ENCODE assay signal across 15 cellular contexts in genomic region chr14:51806624-51807023, GRCh38. TPM values are rescaled to one million over a fixed set of nuclear protein-coding genes. Genes with fewer than 3 reads are reported as not detected.
DNase-seq lines count a peak whose midpoint lies in the region; ATAC-seq and TF ChIP-seq lines count a peak whose summit lies in the region.
"Had no signal": no experiment of that assay in that cellular context is flagged by ENCODE, and none has a peak within 500 bp of the region (broad histone marks: within the 10 kb centered on the region; RNA-seq: fewer than 3 reads in every experiment).

No MANE protein-coding gene starts in this region.

- H3K27me3 ChIP-seq in cardiac muscle cell (no peaks in the 10 kb centered on the region), SK-N-SH (ENCODE audit: insufficient read depth) (no peaks in the 10 kb centered on the region), stomach smooth muscle (ENCODE audit: control insufficient read depth in 1 of 2, insufficient read depth in 2 of 2, low read length in 2 of 2) (no peaks in the 10 kb centered on the region), hepatocyte (no peaks in the 10 kb centered on the region)
- H3K27me3 ChIP-seq: Peyer's patch, SJSA1 had no signal

- H3K4me1 ChIP-seq in cardiac muscle cell (ENCODE audit: low read depth) (no peaks in the 10 kb centered on the region), SK-N-SH (ENCODE audit: control insufficient read depth in 1 of 2, insufficient read depth in 2 of 2, low read depth in 1 of 2, low read length in 1 of 2) (peaks cover 0 to 24% of the 10 kb centered on the region in 2 experiments; a peak in 2 of 4 replicates), stomach smooth muscle (ENCODE audit: control insufficient read depth, insufficient read depth, low read length) (peaks cover 2% of the 10 kb centered on the region), hepatocyte (ENCODE audit: insufficient read depth) (no peaks in the 10 kb centered on the region)
- H3K4me1 ChIP-seq: Peyer's patch, SJSA1 had no signal

- CTCF ChIA-PET in SK-N-SH (lab: Yijun Ruan, JAX): interaction anchor here (1.4 to 2.7 kb wide), 4 partner anchors 27 to 175 kb away, joined by 4 to 9 read pairs (median 6); no protein-coding TSS in a partner anchor

- TF ChIP-seq RAD21 in SK-N-SH (IDR thresholded peaks at IDR 0.05; ENCODE audit: low read length): no peak

- H3K4me2 ChIP-seq in SK-N-SH (no peak overlapping the region), hepatocyte (no peak overlapping the region)

- TF ChIP-seq CTCF in cardiac muscle cell (IDR thresholded peaks at IDR 0.05; ENCODE audit: low read depth, low read length) (no peak), SK-N-SH (IDR thresholded peaks at IDR 0.05) (no peak), hepatocyte (IDR thresholded peaks at IDR 0.05; ENCODE audit: poor library complexity) (no peak)

- H3K36me3 ChIP-seq in cardiac muscle cell (no peaks in the 10 kb centered on the region), SK-N-SH (replicated peaks in 1 of 2; ENCODE audit: control insufficient read depth in 1 of 2, insufficient read depth in 2 of 2, low read length in 1 of 2) (no peaks in the 10 kb centered on the region), stomach smooth muscle (ENCODE audit: control insufficient read depth in 2 of 2, insufficient read depth in 2 of 2, low read length in 2 of 2) (no peaks in the 10 kb centered on the region), hepatocyte (replicated peaks; ENCODE audit: insufficient read depth, low read depth) (no peaks in the 10 kb centered on the region)
- H3K36me3 ChIP-seq: Peyer's patch, SJSA1 had no signal

- H3K4me3 ChIP-seq in cardiac muscle cell: no peak overlapping the region
- H3K4me3 ChIP-seq in SK-N-SH (ENCODE audit: low read depth in 2 of 2, low read length in 1 of 2): no peak overlapping the region
- no peak overlapping the region for H3K4me3 ChIP-seq in stomach smooth muscle (ENCODE audit: low read length in 2 of 2)
- H3K4me3 ChIP-seq in hepatocyte: no peak overlapping the region
- H3K4me3 ChIP-seq: Peyer's patch, SJSA1 had no signal

- H3K9ac ChIP-seq in SK-N-SH (no peak overlapping the region), stomach smooth muscle (ENCODE audit: low read length in 2 of 2) (no peak overlapping the region)

- no peaks in the 10 kb centered on the region for H3F3A ChIP-seq in SK-N-SH (replicated peaks; ENCODE audit: insufficient read depth)

- no peak for TF ChIP-seq EP300 in SK-N-SH (IDR thresholded peaks at IDR 0.05; ENCODE audit: borderline replicate concordance in 1 of 2, low read depth in 1 of 2, low read length in 1 of 2)

- WGBS in SK-N-SH (ENCODE audit: low lambda C conversion rate): 100% methylated on average over 1 of the region's 1 CpG
- WGBS in hepatocyte (ENCODE audit: low lambda C conversion rate, missing lambda C conversion rate): 95% methylated on average over 1 of the region's 1 CpG

- no peaks in the 10 kb centered on the region for H3K9me2 ChIP-seq in SK-N-SH
- H3K9me2 ChIP-seq in hepatocyte (replicated peaks; ENCODE audit: insufficient read depth): no peaks in the 10 kb centered on the region

- intact Hi-C loops in left cardiac atrium (cut with DNase I): no loop called here

- H2AFZ ChIP-seq in SK-N-SH (ENCODE audit: low read depth): no peak overlapping the region
- no peak overlapping the region for H2AFZ ChIP-seq in hepatocyte

- no peaks in the 10 kb centered on the region for H3K79me2 ChIP-seq in SK-N-SH (ENCODE audit: insufficient read depth)
- no peaks in the 10 kb centered on the region for H3K79me2 ChIP-seq in hepatocyte

- H3K27ac ChIP-seq in cardiac muscle cell (no peak overlapping the region), SK-N-SH (ENCODE audit: low read depth in 2 of 2, low read length in 1 of 2) (peak overlapping the region in 1 of 2 experiments; percentile 93; a peak in 2 of 4 replicates), stomach smooth muscle (ENCODE audit: low read length) (peak overlapping the region; percentile 6), hepatocyte (no peak overlapping the region)
- H3K27ac ChIP-seq: Peyer's patch, SJSA1 had no signal

- ATAC-seq in left cardiac atrium (no peak), esophagus mucosa (no peak), GM18502 (IDR thresholded peaks at IDR 0.05; ENCODE audit: poor library complexity, unreplicated experiment) (no peak)

- peak; percentile 27 to 35 for DNase-seq in cardiac muscle cell (ENCODE audit: low read depth in 1 of 2, low spot score in 1 of 2)
- no peak for DNase-seq in left cardiac atrium
- DNase-seq in SK-N-SH: no peak
- DNase-seq in kidney glomerular epithelial cell (lab: John Stamatoyannopoulos, UW): peak; percentile 8
- no peak for DNase-seq in hepatocyte (ENCODE audit: low spot score)
- DNase-seq: 8988T, MV-4-11, NCI-H1105 treated with DMSO at 0.1 percent for 48 hours, NCI-H2029 treated with DMSO at 0.1 percent for 48 hours, NCI-H345, Peyer's patch had no signal

- no peaks in the 10 kb centered on the region for H3K9me3 ChIP-seq in cardiac muscle cell (ENCODE audit: low read depth)
- no peaks in the 10 kb centered on the region for H3K9me3 ChIP-seq in SK-N-SH
- peaks cover 0 to 7% of the 10 kb centered on the region in 2 donors for H3K9me3 ChIP-seq in stomach smooth muscle (ENCODE audit: control insufficient read depth in 2 of 2, low read length in 2 of 2)
- H3K9me3 ChIP-seq in hepatocyte (ENCODE audit: low read depth): no peaks in the 10 kb centered on the region
- H3K9me3 ChIP-seq: Peyer's patch, SJSA1 had no signal

- POLR2A ChIA-PET in SK-N-SH (lab: Yijun Ruan, JAX): interaction anchor here (0.5 to 2.0 kb wide), 3 partner anchors 49 to 534 kb away, joined by 3 to 9 read pairs (median 7); partner anchors contain the start of gene GNG2

- H4K20me1 ChIP-seq in SK-N-SH (ENCODE audit: insufficient read depth) (no peaks in the 10 kb centered on the region), hepatocyte (ENCODE audit: insufficient read depth, poor library complexity, severe bottlenecking) (no peaks in the 10 kb centered on the region)

TF ChIP-seq in SK-N-SH, 30 proteins besides CTCF, POLR2A, EP300 and RAD21:
- TF ChIP-seq TCF12 (IDR thresholded peaks at IDR 0.05): no peak
- TF ChIP-seq, protein P1, sequence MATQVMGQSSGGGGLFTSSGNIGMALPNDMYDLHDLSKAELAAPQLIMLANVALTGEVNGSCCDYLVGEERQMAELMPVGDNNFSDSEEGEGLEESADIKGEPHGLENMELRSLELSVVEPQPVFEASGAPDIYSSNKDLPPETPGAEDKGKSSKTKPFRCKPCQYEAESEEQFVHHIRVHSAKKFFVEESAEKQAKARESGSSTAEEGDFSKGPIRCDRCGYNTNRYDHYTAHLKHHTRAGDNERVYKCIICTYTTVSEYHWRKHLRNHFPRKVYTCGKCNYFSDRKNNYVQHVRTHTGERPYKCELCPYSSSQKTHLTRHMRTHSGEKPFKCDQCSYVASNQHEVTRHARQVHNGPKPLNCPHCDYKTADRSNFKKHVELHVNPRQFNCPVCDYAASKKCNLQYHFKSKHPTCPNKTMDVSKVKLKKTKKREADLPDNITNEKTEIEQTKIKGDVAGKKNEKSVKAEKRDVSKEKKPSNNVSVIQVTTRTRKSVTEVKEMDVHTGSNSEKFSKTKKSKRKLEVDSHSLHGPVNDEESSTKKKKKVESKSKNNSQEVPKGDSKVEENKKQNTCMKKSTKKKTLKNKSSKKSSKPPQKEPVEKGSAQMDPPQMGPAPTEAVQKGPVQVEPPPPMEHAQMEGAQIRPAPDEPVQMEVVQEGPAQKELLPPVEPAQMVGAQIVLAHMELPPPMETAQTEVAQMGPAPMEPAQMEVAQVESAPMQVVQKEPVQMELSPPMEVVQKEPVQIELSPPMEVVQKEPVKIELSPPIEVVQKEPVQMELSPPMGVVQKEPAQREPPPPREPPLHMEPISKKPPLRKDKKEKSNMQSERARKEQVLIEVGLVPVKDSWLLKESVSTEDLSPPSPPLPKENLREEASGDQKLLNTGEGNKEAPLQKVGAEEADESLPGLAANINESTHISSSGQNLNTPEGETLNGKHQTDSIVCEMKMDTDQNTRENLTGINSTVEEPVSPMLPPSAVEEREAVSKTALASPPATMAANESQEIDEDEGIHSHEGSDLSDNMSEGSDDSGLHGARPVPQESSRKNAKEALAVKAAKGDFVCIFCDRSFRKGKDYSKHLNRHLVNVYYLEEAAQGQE (IDR thresholded peaks at IDR 0.05; ENCODE audit: low read depth, low read length): peak; percentile 82

RNA-seq across cellular contexts. Expression of gene GNG2, which starts 53.8 kb away (rescaled TPM):
- 3.3 and 3.6 TPM in 2 replicates for total RNA-seq in cardiac muscle cell
- polyA plus RNA-seq in cardiac muscle cell: 4.5 and 4.9 TPM in 2 replicates
- 10 to 100 TPM; 15.0 to 25.6 TPM for total RNA-seq in left cardiac atrium
- 17.8 and 19.1 TPM in 2 replicates for polyA plus RNA-seq in SK-N-SH (2012; rRNA removed)
- 25.2 and 29.0 TPM in 2 replicates for polyA plus RNA-seq in SK-N-SH (2012; cell fraction: cytosol; rRNA removed)
- 8.2 and 8.9 TPM in 2 replicates for polyA plus RNA-seq in SK-N-SH (2012; cell fraction: nucleus; rRNA removed)
- 9.0 and 13.7 TPM in 2 replicates for total RNA-seq in hepatocyte
- 5.0 and 6.6 TPM in 2 replicates for polyA plus RNA-seq in hepatocyte
- 1.5 TPM for total RNA-seq in esophagus mucosa

Comparison
In these comparisons a context has a peak if more than half of its experiments do, and no peak if none do; other contexts are left out.
1. DNase-seq: peak in cardiac muscle cell (2 of 2) and kidney glomerular epithelial cell (single experiment); none in left cardiac atrium (single experiment), SK-N-SH (single experiment) and hepatocyte (single experiment).